Comparison of ENCODE assay signal across 21 cellular contexts in genomic region chr6:132235596-132236280, GRCh38.
DNase-seq lines count a peak whose midpoint lies in the region; ATAC-seq and TF ChIP-seq lines count a peak whose summit lies in the region.
"Had no signal": no experiment of that assay in that cellular context is flagged by ENCODE, and none has a peak within 500 bp of the region (broad histone marks: within the 10 kb centered on the region; RNA-seq: fewer than 3 reads in every experiment).

No MANE protein-coding gene starts in this region.

- H3K4me2 ChIP-seq in osteoblast (ENCODE audit: insufficient read depth, low read length) = no peak overlapping the region

- no peak for ATAC-seq in GM21515 (IDR thresholded peaks at IDR 0.05; ENCODE audit: unreplicated experiment)
- ATAC-seq: GM12878, Panc1 had no signal

- no peaks in the 10 kb centered on the region for H3K9me3 Mint-ChIP-seq in T-helper 2 cell treated with Interferon-gamma antibody and Interleukin-4, amounts not matched to agents 5 μg/mL and 100 μg/mL, for 36 hours
- H3K9me3 Mint-ChIP-seq: CD4-positive, alpha-beta memory T cell; IgD-negative memory B cell had no signal

- H4K20me1 ChIP-seq in osteoblast (ENCODE audit: insufficient read depth, low read length) = no peaks in the 10 kb centered on the region

- no peaks in the 10 kb centered on the region for H3K36me3 Mint-ChIP-seq in T-helper 2 cell treated with Interferon-gamma antibody and Interleukin-4, amounts not matched to agents 5 μg/mL and 100 μg/mL, for 36 hours (ENCODE audit: low read depth)
- H3K36me3 Mint-ChIP-seq: CD4-positive, alpha-beta memory T cell; IgD-negative memory B cell had no signal

- in situ Hi-C loops in SK-MEL-5 (cut with HindIII; ENCODE audit: low pct_unique_long_range_greater_than_20kb, low sequenced_read_pairs) (no loop called here), HAP-1 (cut with MboI; ENCODE audit: low sequenced_read_pairs) (no loop called here)

- DNase-seq in HCEC 1CT (peak; percentile 3), SK-MEL-5 (ENCODE audit: low read depth, low spot score) (peak; percentile 11), fibroblast of peridontal ligament (ENCODE audit: extremely low read depth) (peak; percentile 45), osteoblast (ENCODE audit: insufficient read length, low spot score, missing footprints) (no peak), HAP-1 (ENCODE audit: low spot score in 2 of 2) (no peak)
- DNase-seq in T-helper 2 cell treated with Interferon-gamma antibody and Interleukin-4, amounts not matched to agents 5 μg/mL and 100 μg/mL, for 36 hours (ENCODE audit: low spot score) = no peak
- DNase-seq: ACHN; CD4-positive, alpha-beta memory T cell; DMS79 treated with DMSO at 0.1 percent for 48 hours; GDM1; GOT3; Kasumi-1; NCI-H1105; NCI-H1694; NCI-H524; Right ventricle myocardium superior had no signal

- H3K4me3 ChIP-seq in osteoblast (ENCODE audit: insufficient read depth, low read length) = no peak overlapping the region
- no peak overlapping the region for H3K4me3 ChIP-seq in HAP-1
- H3K4me3 ChIP-seq: GM12878 had no signal

- H3K27ac Mint-ChIP-seq in T-helper 2 cell treated with Interferon-gamma antibody and Interleukin-4, amounts not matched to agents 5 μg/mL and 100 μg/mL, for 36 hours = no peak overlapping the region
- H3K27ac Mint-ChIP-seq: B cell; CD4-positive, alpha-beta memory T cell; IgD-negative memory B cell had no signal

- H3K27me3 ChIP-seq in osteoblast (ENCODE audit: insufficient read depth, low read length) (no peaks in the 10 kb centered on the region), HAP-1 (ENCODE audit: low read depth) (no peaks in the 10 kb centered on the region)

- H2AFZ ChIP-seq in osteoblast (ENCODE audit: low read length) = no peak overlapping the region

- H3K79me2 ChIP-seq in osteoblast (ENCODE audit: insufficient read depth, low read length) = no peaks in the 10 kb centered on the region

- no peak for TF ChIP-seq CTCF in osteoblast (IDR thresholded peaks at IDR 0.05; ENCODE audit: extremely low read depth, low read depth, low read length)

- H3K27me3 Mint-ChIP-seq in T-helper 2 cell treated with Interferon-gamma antibody and Interleukin-4, amounts not matched to agents 5 μg/mL and 100 μg/mL, for 36 hours (ENCODE audit: low read depth) = peaks cover 9% of the 10 kb centered on the region

- no peaks in the 10 kb centered on the region for H3K36me3 ChIP-seq in osteoblast (ENCODE audit: insufficient read depth, low read length)
- no peaks in the 10 kb centered on the region for H3K36me3 ChIP-seq in HAP-1 (replicated peaks)

- H3K4me1 Mint-ChIP-seq in T-helper 2 cell treated with Interferon-gamma antibody and Interleukin-4, amounts not matched to agents 5 μg/mL and 100 μg/mL, for 36 hours (ENCODE audit: low read depth) = no peaks in the 10 kb centered on the region
- H3K4me1 Mint-ChIP-seq: B cell; CD4-positive, alpha-beta memory T cell had no signal

- peak overlapping the region; percentile 9 for H3K27ac ChIP-seq in osteoblast (ENCODE audit: low read depth, low read length)

- H3K4me1 ChIP-seq in osteoblast (ENCODE audit: insufficient read depth, low read length) (peaks cover 15% of the 10 kb centered on the region), HAP-1 (no peaks in the 10 kb centered on the region)

- H3K9me3 ChIP-seq in osteoblast (ENCODE audit: low read depth, low read length) (no peaks in the 10 kb centered on the region), HAP-1 (no peaks in the 10 kb centered on the region)

- H3K4me3 Mint-ChIP-seq in T-helper 2 cell treated with Interferon-gamma antibody and Interleukin-4, amounts not matched to agents 5 μg/mL and 100 μg/mL, for 36 hours = no peak overlapping the region
- H3K4me3 Mint-ChIP-seq: B cell; CD4-positive, alpha-beta memory T cell; IgD-negative memory B cell had no signal

Comparison
In these comparisons a context has a peak if more than half of its experiments do, and no peak if none do; other contexts are left out.
1. DNase-seq: peak in HCEC 1CT (single experiment), SK-MEL-5 (single experiment) and fibroblast of peridontal ligament (single experiment); none in osteoblast (single experiment), T-helper 2 cell treated with Interferon-gamma antibody and Interleukin-4, amounts not matched to agents 5 μg/mL and 100 μg/mL, for 36 hours (single experiment) and HAP-1 (0 of 2).